Comparison of ENCODE assay signal across 1 cellular context in genomic region chr6:107847844-107848802, GRCh38.
A peak's percentile ranks its signal among the peaks of the same experiment; 100 is the strongest.
TF ChIP-seq lines count a peak whose summit lies in the region.

No MANE protein-coding gene starts in this region.

TF ChIP-seq in HEK293, 187 proteins besides CTCF, POLR2A, EP300 and RAD21 (continued from another document and continues in another):
- TF ChIP-seq ZNF302 (tag by site-specific recombination; IDR thresholded peaks at IDR 0.05; ENCODE audit: low read depth) (no peak), ZNF350 (tag by site-specific recombination; IDR thresholded peaks at IDR 0.05) (no peak), ZNF654 (tag by site-specific recombination; IDR thresholded peaks at IDR 0.05; ENCODE audit: low read depth) (peak; percentile 66), KLF1 (tag by site-specific recombination; IDR thresholded peaks at IDR 0.05) (no peak), ZNF2 (tag by site-specific recombination; IDR thresholded peaks at IDR 0.05) (peak; percentile 85), ZXDB (tag by site-specific recombination; IDR thresholded peaks at IDR 0.05) (peak; percentile 78), ZNF155 (tag by site-specific recombination; IDR thresholded peaks at IDR 0.05) (no peak), HIC1 (tag by site-specific recombination; IDR thresholded peaks at IDR 0.05) (no peak), ZIC2 (tag by site-specific recombination; IDR thresholded peaks at IDR 0.05) (peak; percentile 36; the same call in 1 of the 2 replicates), OVOL3 (tag by site-specific recombination; IDR thresholded peaks at IDR 0.05) (no peak), ZNF548 (tag by site-specific recombination; IDR thresholded peaks at IDR 0.05) (no peak), ZNF664 (tag by site-specific recombination; IDR thresholded peaks at IDR 0.05) (no peak), MZF1 (tag by site-specific recombination; IDR thresholded peaks at IDR 0.05; ENCODE audit: borderline replicate concordance) (peak; percentile 76), ZNF785 (tag by site-specific recombination; IDR thresholded peaks at IDR 0.05) (no peak), EGR2 (tag by site-specific recombination; IDR thresholded peaks at IDR 0.05; ENCODE audit: low read depth) (0 out of 2 replicates have a peak, but pooled peaks have one; percentile 30), ZNF24 (tag by site-specific recombination; IDR thresholded peaks at IDR 0.05) (no peak), KLF17 (tag by site-specific recombination; IDR thresholded peaks at IDR 0.05) (peak; percentile 29; the same call in 1 of the 2 replicates), ZNF324 (tag by site-specific recombination; IDR thresholded peaks at IDR 0.05) (0 out of 2 replicates have a peak, but pooled peaks have one; percentile 75), ZEB2 (tag by site-specific recombination; IDR thresholded peaks at IDR 0.05) (peak; percentile 76), SALL2 (tag by site-specific recombination; IDR thresholded peaks at IDR 0.05; ENCODE audit: borderline replicate concordance) (no peak), ZNF423 (tag by site-specific recombination; IDR thresholded peaks at IDR 0.05) (no peak), ZNF132 (tag by site-specific recombination; IDR thresholded peaks at IDR 0.05; ENCODE audit: borderline replicate concordance) (no peak), SCRT1 (tag by site-specific recombination; IDR thresholded peaks at IDR 0.05; ENCODE audit: borderline replicate concordance) (no peak), ZNF292 (tag by site-specific recombination; IDR thresholded peaks at IDR 0.05; ENCODE audit: borderline replicate concordance, low read depth) (no peak), KLF8 (tag by site-specific recombination; IDR thresholded peaks at IDR 0.05) (peak; percentile 15; the same call in 1 of the 2 replicates), ZNF585B (tag by site-specific recombination; IDR thresholded peaks at IDR 0.05) (no peak), GLIS1 (tag by site-specific recombination; IDR thresholded peaks at IDR 0.05) (peak; percentile 53), ZNF121 (tag by site-specific recombination; IDR thresholded peaks at IDR 0.05) (no peak), OSR2 (tag by site-specific recombination; IDR thresholded peaks at IDR 0.05) (no peak), HOXD13 (CRISPR knock-in tag; IDR thresholded peaks at IDR 0.05; ENCODE audit: borderline replicate concordance) (no peak), ZNF138 (tag by site-specific recombination; IDR thresholded peaks at IDR 0.05; ENCODE audit: borderline replicate concordance) (no peak), ZNF571 (tag by site-specific recombination; IDR thresholded peaks at IDR 0.05) (no peak), ZBTB21 (tag by site-specific recombination; IDR thresholded peaks at IDR 0.05) (no peak), ZFP69B (tag by site-specific recombination; IDR thresholded peaks at IDR 0.05) (peak; percentile 56), ZNF211 (tag by site-specific recombination; IDR thresholded peaks at IDR 0.05; ENCODE audit: low read depth) (no peak), ZNF366 (tag by site-specific recombination; conservative IDR thresholded peaks at IDR 0.05) (peak; percentile 75), ZNF621 (tag by site-specific recombination; IDR thresholded peaks at IDR 0.05) (no peak), KLF10 (tag by site-specific recombination; IDR thresholded peaks at IDR 0.05) (no peak), ZNF623 (tag by site-specific recombination; IDR thresholded peaks at IDR 0.05) (no peak), ZNF560 (tag by site-specific recombination; IDR thresholded peaks at IDR 0.05; ENCODE audit: borderline replicate concordance) (no peak), ZNF488 (tag by site-specific recombination; IDR thresholded peaks at IDR 0.05) (no peak), ZNF707 (tag by site-specific recombination; IDR thresholded peaks at IDR 0.05) (no peak)
- TF ChIP-seq, protein P1, sequence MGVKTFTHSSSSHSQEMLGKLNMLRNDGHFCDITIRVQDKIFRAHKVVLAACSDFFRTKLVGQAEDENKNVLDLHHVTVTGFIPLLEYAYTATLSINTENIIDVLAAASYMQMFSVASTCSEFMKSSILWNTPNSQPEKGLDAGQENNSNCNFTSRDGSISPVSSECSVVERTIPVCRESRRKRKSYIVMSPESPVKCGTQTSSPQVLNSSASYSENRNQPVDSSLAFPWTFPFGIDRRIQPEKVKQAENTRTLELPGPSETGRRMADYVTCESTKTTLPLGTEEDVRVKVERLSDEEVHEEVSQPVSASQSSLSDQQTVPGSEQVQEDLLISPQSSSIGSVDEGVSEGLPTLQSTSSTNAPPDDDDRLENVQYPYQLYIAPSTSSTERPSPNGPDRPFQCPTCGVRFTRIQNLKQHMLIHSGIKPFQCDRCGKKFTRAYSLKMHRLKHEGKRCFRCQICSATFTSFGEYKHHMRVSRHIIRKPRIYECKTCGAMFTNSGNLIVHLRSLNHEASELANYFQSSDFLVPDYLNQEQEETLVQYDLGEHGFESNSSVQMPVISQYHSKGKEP (tag by site-specific recombination; IDR thresholded peaks at IDR 0.05): no peak
- TF ChIP-seq, protein P2, sequence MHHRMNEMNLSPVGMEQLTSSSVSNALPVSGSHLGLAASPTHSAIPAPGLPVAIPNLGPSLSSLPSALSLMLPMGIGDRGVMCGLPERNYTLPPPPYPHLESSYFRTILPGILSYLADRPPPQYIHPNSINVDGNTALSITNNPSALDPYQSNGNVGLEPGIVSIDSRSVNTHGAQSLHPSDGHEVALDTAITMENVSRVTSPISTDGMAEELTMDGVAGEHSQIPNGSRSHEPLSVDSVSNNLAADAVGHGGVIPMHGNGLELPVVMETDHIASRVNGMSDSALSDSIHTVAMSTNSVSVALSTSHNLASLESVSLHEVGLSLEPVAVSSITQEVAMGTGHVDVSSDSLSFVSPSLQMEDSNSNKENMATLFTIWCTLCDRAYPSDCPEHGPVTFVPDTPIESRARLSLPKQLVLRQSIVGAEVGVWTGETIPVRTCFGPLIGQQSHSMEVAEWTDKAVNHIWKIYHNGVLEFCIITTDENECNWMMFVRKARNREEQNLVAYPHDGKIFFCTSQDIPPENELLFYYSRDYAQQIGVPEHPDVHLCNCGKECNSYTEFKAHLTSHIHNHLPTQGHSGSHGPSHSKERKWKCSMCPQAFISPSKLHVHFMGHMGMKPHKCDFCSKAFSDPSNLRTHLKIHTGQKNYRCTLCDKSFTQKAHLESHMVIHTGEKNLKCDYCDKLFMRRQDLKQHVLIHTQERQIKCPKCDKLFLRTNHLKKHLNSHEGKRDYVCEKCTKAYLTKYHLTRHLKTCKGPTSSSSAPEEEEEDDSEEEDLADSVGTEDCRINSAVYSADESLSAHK (tag by site-specific recombination; IDR thresholded peaks at IDR 0.05): no peak
- TF ChIP-seq, protein P3, sequence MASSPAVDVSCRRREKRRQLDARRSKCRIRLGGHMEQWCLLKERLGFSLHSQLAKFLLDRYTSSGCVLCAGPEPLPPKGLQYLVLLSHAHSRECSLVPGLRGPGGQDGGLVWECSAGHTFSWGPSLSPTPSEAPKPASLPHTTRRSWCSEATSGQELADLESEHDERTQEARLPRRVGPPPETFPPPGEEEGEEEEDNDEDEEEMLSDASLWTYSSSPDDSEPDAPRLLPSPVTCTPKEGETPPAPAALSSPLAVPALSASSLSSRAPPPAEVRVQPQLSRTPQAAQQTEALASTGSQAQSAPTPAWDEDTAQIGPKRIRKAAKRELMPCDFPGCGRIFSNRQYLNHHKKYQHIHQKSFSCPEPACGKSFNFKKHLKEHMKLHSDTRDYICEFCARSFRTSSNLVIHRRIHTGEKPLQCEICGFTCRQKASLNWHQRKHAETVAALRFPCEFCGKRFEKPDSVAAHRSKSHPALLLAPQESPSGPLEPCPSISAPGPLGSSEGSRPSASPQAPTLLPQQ (tag by site-specific recombination; IDR thresholded peaks at IDR 0.05): peak; percentile 72
- TF ChIP-seq, protein P4, sequence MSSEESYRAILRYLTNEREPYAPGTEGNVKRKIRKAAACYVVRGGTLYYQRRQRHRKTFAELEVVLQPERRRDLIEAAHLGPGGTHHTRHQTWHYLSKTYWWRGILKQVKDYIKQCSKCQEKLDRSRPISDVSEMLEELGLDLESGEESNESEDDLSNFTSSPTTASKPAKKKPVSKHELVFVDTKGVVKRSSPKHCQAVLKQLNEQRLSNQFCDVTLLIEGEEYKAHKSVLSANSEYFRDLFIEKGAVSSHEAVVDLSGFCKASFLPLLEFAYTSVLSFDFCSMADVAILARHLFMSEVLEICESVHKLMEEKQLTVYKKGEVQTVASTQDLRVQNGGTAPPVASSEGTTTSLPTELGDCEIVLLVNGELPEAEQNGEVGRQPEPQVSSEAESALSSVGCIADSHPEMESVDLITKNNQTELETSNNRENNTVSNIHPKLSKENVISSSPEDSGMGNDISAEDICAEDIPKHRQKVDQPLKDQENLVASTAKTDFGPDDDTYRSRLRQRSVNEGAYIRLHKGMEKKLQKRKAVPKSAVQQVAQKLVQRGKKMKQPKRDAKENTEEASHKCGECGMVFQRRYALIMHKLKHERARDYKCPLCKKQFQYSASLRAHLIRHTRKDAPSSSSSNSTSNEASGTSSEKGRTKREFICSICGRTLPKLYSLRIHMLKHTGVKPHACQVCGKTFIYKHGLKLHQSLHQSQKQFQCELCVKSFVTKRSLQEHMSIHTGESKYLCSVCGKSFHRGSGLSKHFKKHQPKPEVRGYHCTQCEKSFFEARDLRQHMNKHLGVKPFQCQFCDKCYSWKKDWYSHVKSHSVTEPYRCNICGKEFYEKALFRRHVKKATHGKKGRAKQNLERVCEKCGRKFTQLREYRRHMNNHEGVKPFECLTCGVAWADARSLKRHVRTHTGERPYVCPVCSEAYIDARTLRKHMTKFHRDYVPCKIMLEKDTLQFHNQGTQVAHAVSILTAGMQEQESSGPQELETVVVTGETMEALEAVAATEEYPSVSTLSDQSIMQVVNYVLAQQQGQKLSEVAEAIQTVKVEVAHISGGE (tag by site-specific recombination; conservative IDR thresholded peaks at IDR 0.05; ENCODE audit: low read depth): peak; percentile 93
- TF ChIP-seq, protein P5, sequence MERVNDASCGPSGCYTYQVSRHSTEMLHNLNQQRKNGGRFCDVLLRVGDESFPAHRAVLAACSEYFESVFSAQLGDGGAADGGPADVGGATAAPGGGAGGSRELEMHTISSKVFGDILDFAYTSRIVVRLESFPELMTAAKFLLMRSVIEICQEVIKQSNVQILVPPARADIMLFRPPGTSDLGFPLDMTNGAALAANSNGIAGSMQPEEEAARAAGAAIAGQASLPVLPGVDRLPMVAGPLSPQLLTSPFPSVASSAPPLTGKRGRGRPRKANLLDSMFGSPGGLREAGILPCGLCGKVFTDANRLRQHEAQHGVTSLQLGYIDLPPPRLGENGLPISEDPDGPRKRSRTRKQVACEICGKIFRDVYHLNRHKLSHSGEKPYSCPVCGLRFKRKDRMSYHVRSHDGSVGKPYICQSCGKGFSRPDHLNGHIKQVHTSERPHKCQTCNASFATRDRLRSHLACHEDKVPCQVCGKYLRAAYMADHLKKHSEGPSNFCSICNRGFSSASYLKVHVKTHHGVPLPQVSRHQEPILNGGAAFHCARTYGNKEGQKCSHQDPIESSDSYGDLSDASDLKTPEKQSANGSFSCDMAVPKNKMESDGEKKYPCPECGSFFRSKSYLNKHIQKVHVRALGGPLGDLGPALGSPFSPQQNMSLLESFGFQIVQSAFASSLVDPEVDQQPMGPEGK (tag by site-specific recombination; IDR thresholded peaks at IDR 0.05): peak; percentile 58
- TF ChIP-seq, protein P6, sequence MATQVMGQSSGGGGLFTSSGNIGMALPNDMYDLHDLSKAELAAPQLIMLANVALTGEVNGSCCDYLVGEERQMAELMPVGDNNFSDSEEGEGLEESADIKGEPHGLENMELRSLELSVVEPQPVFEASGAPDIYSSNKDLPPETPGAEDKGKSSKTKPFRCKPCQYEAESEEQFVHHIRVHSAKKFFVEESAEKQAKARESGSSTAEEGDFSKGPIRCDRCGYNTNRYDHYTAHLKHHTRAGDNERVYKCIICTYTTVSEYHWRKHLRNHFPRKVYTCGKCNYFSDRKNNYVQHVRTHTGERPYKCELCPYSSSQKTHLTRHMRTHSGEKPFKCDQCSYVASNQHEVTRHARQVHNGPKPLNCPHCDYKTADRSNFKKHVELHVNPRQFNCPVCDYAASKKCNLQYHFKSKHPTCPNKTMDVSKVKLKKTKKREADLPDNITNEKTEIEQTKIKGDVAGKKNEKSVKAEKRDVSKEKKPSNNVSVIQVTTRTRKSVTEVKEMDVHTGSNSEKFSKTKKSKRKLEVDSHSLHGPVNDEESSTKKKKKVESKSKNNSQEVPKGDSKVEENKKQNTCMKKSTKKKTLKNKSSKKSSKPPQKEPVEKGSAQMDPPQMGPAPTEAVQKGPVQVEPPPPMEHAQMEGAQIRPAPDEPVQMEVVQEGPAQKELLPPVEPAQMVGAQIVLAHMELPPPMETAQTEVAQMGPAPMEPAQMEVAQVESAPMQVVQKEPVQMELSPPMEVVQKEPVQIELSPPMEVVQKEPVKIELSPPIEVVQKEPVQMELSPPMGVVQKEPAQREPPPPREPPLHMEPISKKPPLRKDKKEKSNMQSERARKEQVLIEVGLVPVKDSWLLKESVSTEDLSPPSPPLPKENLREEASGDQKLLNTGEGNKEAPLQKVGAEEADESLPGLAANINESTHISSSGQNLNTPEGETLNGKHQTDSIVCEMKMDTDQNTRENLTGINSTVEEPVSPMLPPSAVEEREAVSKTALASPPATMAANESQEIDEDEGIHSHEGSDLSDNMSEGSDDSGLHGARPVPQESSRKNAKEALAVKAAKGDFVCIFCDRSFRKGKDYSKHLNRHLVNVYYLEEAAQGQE (tag by site-specific recombination; IDR thresholded peaks at IDR 0.05): no peak
